ENCODE assay signal across 16 cellular contexts in genomic region chr14:68681256-68681655, GRCh38.
DNase-seq lines count a peak whose midpoint lies in the region; ATAC-seq and TF ChIP-seq lines count a peak whose summit lies in the region.
"Had no signal": no experiment of that assay in that cellular context is flagged by ENCODE, and none has a peak within 500 bp of the region (broad histone marks: within the 10 kb centered on the region; RNA-seq: fewer than 3 reads in every experiment).

No MANE protein-coding gene starts in this region.

- WGBS in upper lobe of left lung, 2 donors = 66 to 90% methylated on average over 6 of the region's 6 CpGs

- no peak for ATAC-seq in naive thymus-derived CD8-positive, alpha-beta T cell
- ATAC-seq in upper lobe of left lung (ENCODE audit: low FRiP score in 2 of 2) (no peak), natural killer cell (no peak), GM21423 (IDR thresholded peaks at IDR 0.05; ENCODE audit: unreplicated experiment) (no peak)

- no peak for TF ChIP-seq EP300 in upper lobe of left lung (IDR thresholded peaks at IDR 0.05)

- intact Hi-C loops in natural killer cell (cut with micrococcal nuclease) = no loop called here

- H3K27me3 Mint-ChIP-seq in activated naive CD4-positive, alpha-beta T cell treated with anti-CD3 and anti-CD28 coated beads, Interleukin-2, amount 50 U/mL, for 24 hours = no peaks in the 10 kb centered on the region
- no peaks in the 10 kb centered on the region for H3K27me3 Mint-ChIP-seq in naive thymus-derived CD8-positive, alpha-beta T cell
- H3K27me3 Mint-ChIP-seq in natural killer cell (ENCODE audit: low read depth in 2 of 2) = no peaks in the 10 kb centered on the region

- H3K9me3 ChIP-seq in upper lobe of left lung = no peaks in the 10 kb centered on the region
- H3K9me3 ChIP-seq: testis had no signal

- no peak overlapping the region for H3K4me3 Mint-ChIP-seq in activated naive CD4-positive, alpha-beta T cell treated with anti-CD3 and anti-CD28 coated beads, Interleukin-2, amount 50 U/mL, for 24 hours
- peak overlapping the region in 5 of 10 donors; percentile 6 to 43 (median 29) for H3K4me3 Mint-ChIP-seq in naive thymus-derived CD8-positive, alpha-beta T cell
- H3K4me3 Mint-ChIP-seq in natural killer cell = no peak overlapping the region
- H3K4me3 Mint-ChIP-seq: activated naive CD4-positive, alpha-beta T cell treated with anti-CD3 and anti-CD28 coated beads for 36 hours had no signal

- no peak overlapping the region for H3K4me3 ChIP-seq in coronary artery
- no peak overlapping the region for H3K4me3 ChIP-seq in upper lobe of left lung
- H3K4me3 ChIP-seq: testis had no signal

- H3K27ac Mint-ChIP-seq in activated naive CD4-positive, alpha-beta T cell treated with anti-CD3 and anti-CD28 coated beads, Interleukin-2, amount 50 U/mL, for 24 hours = peak overlapping the region; percentile 42
- peak overlapping the region in 7 of 10 donors; percentile 13 to 98 (median 85) for H3K27ac Mint-ChIP-seq in naive thymus-derived CD8-positive, alpha-beta T cell
- peak overlapping the region in 1 of 2 donors; percentile 8 for H3K27ac Mint-ChIP-seq in natural killer cell
- H3K27ac Mint-ChIP-seq: activated naive CD4-positive, alpha-beta T cell treated with anti-CD3 and anti-CD28 coated beads for 36 hours had no signal

- no peaks in the 10 kb centered on the region for H3K36me3 Mint-ChIP-seq in activated naive CD4-positive, alpha-beta T cell treated with anti-CD3 and anti-CD28 coated beads, Interleukin-2, amount 50 U/mL, for 24 hours
- H3K36me3 Mint-ChIP-seq in naive thymus-derived CD8-positive, alpha-beta T cell = no peaks in the 10 kb centered on the region
- no peaks in the 10 kb centered on the region for H3K36me3 Mint-ChIP-seq in natural killer cell

- no peaks in the 10 kb centered on the region for H3K27me3 ChIP-seq in upper lobe of left lung
- H3K27me3 ChIP-seq: testis had no signal

- H3K9me3 Mint-ChIP-seq in activated naive CD4-positive, alpha-beta T cell treated with anti-CD3 and anti-CD28 coated beads, Interleukin-2, amount 50 U/mL, for 24 hours = no peaks in the 10 kb centered on the region
- no peaks in the 10 kb centered on the region for H3K9me3 Mint-ChIP-seq in naive thymus-derived CD8-positive, alpha-beta T cell
- H3K9me3 Mint-ChIP-seq in natural killer cell = no peaks in the 10 kb centered on the region
- H3K9me3 Mint-ChIP-seq: activated naive CD4-positive, alpha-beta T cell treated with anti-CD3 and anti-CD28 coated beads for 36 hours had no signal

- no peak for DNase-seq in activated naive CD4-positive, alpha-beta T cell treated with anti-CD3 and anti-CD28 coated beads, Interleukin-2, amount 50 U/mL, for 16 hours
- no peak for DNase-seq in coronary artery (ENCODE audit: low spot score)
- no peak for DNase-seq in naive thymus-derived CD8-positive, alpha-beta T cell
- DNase-seq in upper lobe of left lung = no peak
- no peak for DNase-seq in activated CD8-positive, alpha-beta memory T cell treated with anti-CD3 and anti-CD28 coated beads for 24 hours
- DNase-seq in natural killer cell = no peak
- DNase-seq: activated CD4-positive, alpha-beta T cell treated with anti-CD3 and anti-CD28 coated beads for 1 hour; activated naive CD4-positive, alpha-beta T cell treated with anti-CD3 and anti-CD28 coated beads for 36 hours; effector CD4-positive, alpha-beta T cell; GDM1; KG1; SHP77 treated with DMSO at 0.1 percent for 48 hours; stimulated activated CD4-positive, alpha-beta T cell treated with anti-CD3 and anti-CD28 coated beads, Interleukin-4, amount 100 ng/mL, for 4 hours; testis had no signal

- H3K4me1 ChIP-seq in upper lobe of left lung = peaks cover 39 to 59% (median 51%) of the 10 kb centered on the region in 4 donors

- H3K27ac ChIP-seq in coronary artery (peak overlapping the region; percentile 77 to 83), upper lobe of left lung (peak overlapping the region; percentile 82 to 90 (median 86))

- TF ChIP-seq POLR2A in upper lobe of left lung (IDR thresholded peaks at IDR 0.05) = no peak

- peaks cover 58% of the 10 kb centered on the region for H3K4me1 Mint-ChIP-seq in activated naive CD4-positive, alpha-beta T cell treated with anti-CD3 and anti-CD28 coated beads, Interleukin-2, amount 50 U/mL, for 24 hours
- H3K4me1 Mint-ChIP-seq in naive thymus-derived CD8-positive, alpha-beta T cell = peaks cover 33 to 74% (median 58%) of the 10 kb centered on the region in 4 donors
- H3K4me1 Mint-ChIP-seq in natural killer cell = peaks cover 32 to 39% of the 10 kb centered on the region in 2 donors

- no peaks in the 10 kb centered on the region for H3K36me3 ChIP-seq in upper lobe of left lung

- POLR2A ChIA-PET in naive thymus-derived CD8-positive, alpha-beta T cell (lab: Charles Lee) = interaction anchor here (0.7 to 1.2 kb wide), 2 partner anchors 95 to 99 kb away, joined by 3 read pairs; no protein-coding TSS in a partner anchor

- TF ChIP-seq CTCF in coronary artery (IDR thresholded peaks at IDR 0.05) (no peak), upper lobe of left lung (IDR thresholded peaks at IDR 0.05) (no peak), natural killer cell (IDR thresholded peaks at IDR 0.05) (no peak)
